ENCODE assay signal across 8 cellular contexts in the genomic region with DNA sequence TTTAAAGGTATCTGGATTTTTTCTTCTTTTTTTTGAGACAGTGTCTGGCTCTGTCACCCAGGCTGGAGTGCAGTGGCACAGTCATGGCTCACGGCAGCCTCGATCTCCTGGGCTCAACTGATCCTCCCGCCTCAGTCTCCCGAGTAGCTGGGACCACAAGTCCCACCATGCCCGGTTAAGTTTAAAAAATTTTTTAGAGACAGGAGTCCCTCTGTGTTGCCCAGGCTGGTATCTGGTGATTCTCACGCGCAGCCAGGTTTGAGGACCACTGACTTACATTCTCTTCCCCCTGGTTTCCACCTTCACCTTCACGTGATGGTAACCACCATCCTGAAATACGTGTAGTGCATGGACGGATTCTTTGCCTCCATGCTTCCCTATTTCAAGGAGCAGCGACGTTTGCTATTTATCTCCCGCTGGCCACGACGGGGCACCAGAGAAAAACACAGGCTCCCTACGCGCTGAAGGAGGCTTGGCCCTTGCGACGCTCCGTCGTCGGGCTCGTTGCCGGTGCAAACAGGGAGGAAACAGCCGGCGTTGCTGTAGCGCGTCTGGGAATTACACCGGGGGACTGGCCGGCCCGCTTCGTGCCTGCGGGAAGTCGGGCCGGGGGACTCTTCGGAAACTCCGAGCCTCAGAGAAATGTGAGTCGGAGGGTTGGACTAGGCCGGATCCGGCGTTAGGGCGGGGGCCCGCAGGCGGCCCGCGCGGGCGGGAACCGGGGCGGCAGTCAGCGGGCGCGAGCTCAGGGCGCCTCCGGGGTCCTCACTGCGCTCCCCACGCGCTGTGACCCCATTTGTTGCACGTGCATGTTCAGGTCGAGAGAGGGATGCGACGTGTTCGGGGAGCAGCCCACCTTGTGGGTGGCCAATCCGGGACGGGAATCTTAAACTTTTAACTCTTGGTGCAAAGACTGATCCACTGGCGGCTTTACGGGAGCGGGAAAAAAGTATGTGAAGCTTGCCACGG. TPM values are rescaled to one million over a fixed set of nuclear protein-coding genes. Genes with fewer than 3 reads are reported as not detected.
DNase-seq lines count a peak whose midpoint lies in the region.

A gene with protein sequence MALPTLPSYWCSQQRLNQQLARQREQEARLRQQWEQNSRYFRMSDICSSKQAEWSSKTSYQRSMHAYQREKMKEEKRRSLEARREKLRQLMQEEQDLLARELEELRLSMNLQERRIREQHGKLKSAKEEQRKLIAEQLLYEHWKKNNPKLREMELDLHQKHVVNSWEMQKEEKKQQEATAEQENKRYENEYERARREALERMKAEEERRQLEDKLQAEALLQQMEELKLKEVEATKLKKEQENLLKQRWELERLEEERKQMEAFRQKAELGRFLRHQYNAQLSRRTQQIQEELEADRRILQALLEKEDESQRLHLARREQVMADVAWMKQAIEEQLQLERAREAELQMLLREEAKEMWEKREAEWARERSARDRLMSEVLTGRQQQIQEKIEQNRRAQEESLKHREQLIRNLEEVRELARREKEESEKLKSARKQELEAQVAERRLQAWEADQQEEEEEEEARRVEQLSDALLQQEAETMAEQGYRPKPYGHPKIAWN (plus strand): TSS at position 492 of the 969 bp plus-strand sequence. CDS start 2,753 bp downstream, outside the sequence.

- H3K36me3 ChIP-seq in GM23248 (ENCODE audit: low read depth) (peaks cover 6% of the 10 kb centered on the region), MG63 (peaks cover 16% of the 10 kb centered on the region), SJCRH30 (peaks cover 5% of the 10 kb centered on the region), neuron (ENCODE audit: insufficient read depth, low read length) (peaks cover 23% of the 10 kb centered on the region), subcutaneous abdominal adipose tissue (ENCODE audit: control insufficient read depth in 5 of 5, insufficient read depth in 5 of 5, low read length in 5 of 5) (peaks cover 4 to 23% (median 22%) of the 10 kb centered on the region in 5 donors)

- peaks cover 37% of the 10 kb centered on the region for H3K79me2 ChIP-seq in GM23248 (ENCODE audit: insufficient read depth)

- no peaks in the 10 kb centered on the region for H3F3A ChIP-seq in GM23248 (ENCODE audit: insufficient read depth)

- peak within 1 kb of the TSS; percentile 94 for H3K4me2 ChIP-seq in GM23248 (ENCODE audit: unreplicated experiment)

- H3K4me3 ChIP-seq in GM23248 (peak within 1 kb of the TSS; percentile 82), MG63 (peak within 1 kb of the TSS; percentile 81), SJCRH30 (peak within 1 kb of the TSS; percentile 74), neuron (ENCODE audit: low read length) (peak within 1 kb of the TSS; percentile 87), subcutaneous abdominal adipose tissue (ENCODE audit: low read depth in 1 of 5, low read length in 5 of 5) (peak within 1 kb of the TSS; percentile 92 to 97 (median 95))

- peaks cover 8% of the 10 kb centered on the region for H3K4me1 ChIP-seq in GM23248 (ENCODE audit: insufficient read depth)
- H3K4me1 ChIP-seq in SJCRH30 = no peaks in the 10 kb centered on the region
- peaks cover 16% of the 10 kb centered on the region for H3K4me1 ChIP-seq in neuron (ENCODE audit: insufficient read depth, low read length)
- peaks cover 4 to 27% (median 20%) of the 10 kb centered on the region in 5 donors for H3K4me1 ChIP-seq in subcutaneous abdominal adipose tissue (ENCODE audit: control insufficient read depth in 5 of 5, insufficient read depth in 5 of 5, low read length in 5 of 5)

- no peaks in the 10 kb centered on the region for H4K20me1 ChIP-seq in GM23248 (ENCODE audit: insufficient read depth)

- H3K27ac ChIP-seq in GM23248 (peak within 1 kb of the TSS; percentile 60), SJCRH30 (peak within 1 kb of the TSS; percentile 84), subcutaneous abdominal adipose tissue (ENCODE audit: low read depth, low read length) (peak within 1 kb of the TSS; percentile 62)

- H3K27me3 ChIP-seq in GM23248 (replicated peaks; ENCODE audit: insufficient read depth) (no peaks in the 10 kb centered on the region), MG63 (no peaks in the 10 kb centered on the region), SJCRH30 (no peaks in the 10 kb centered on the region), neuron (ENCODE audit: insufficient read depth, low read length) (no peaks in the 10 kb centered on the region), subcutaneous abdominal adipose tissue (ENCODE audit: control insufficient read depth in 5 of 5, insufficient read depth in 4 of 5, low read length in 5 of 5) (no peaks in the 10 kb centered on the region)

- 1% methylated on average over 62 to 69 of the region's 69 CpGs for WGBS in GM23248 (ENCODE audit: low coverage in 1 of 2, low lambda C conversion rate in 2 of 2, missing lambda C conversion rate in 2 of 2), 2 experiments

- in situ Hi-C loops in GM23248 (cut with MboI) = no loop called here

- peak within 1 kb of the TSS; percentile 85 for H3K9ac ChIP-seq in GM23248
- H3K9ac ChIP-seq in subcutaneous abdominal adipose tissue (ENCODE audit: low read length in 5 of 5) = peak within 1 kb of the TSS; percentile 81 to 98 (median 94)

- H3K9me2 ChIP-seq in GM23248 (ENCODE audit: insufficient read depth) = no peaks in the 10 kb centered on the region

- peak; percentile 89 for DNase-seq in DMS53 treated with DMSO at 0.1 percent for 48 hours (lab: John Stamatoyannopoulos, UW; ENCODE audit: unreplicated experiment)
- peak; percentile 95 for DNase-seq in GM23248
- DNase-seq in MG63 = peak; percentile 86
- DNase-seq in SJCRH30 = peak; percentile 82 to 86
- peak; percentile 51 for DNase-seq in activated gamma-delta T cell treated with anti-CD3 and anti-CD28 coated beads, Interleukin-2, amount 50 U/mL, for 16 hours (ENCODE audit: low read depth)
- peak; percentile 84 for DNase-seq in foreskin melanocyte

- H3K9me3 ChIP-seq in GM23248 (ENCODE audit: low read depth) (no peaks in the 10 kb centered on the region), MG63 (no peaks in the 10 kb centered on the region), SJCRH30 (replicated peaks) (no peaks in the 10 kb centered on the region), neuron (ENCODE audit: low read length) (no peaks in the 10 kb centered on the region), subcutaneous abdominal adipose tissue (ENCODE audit: control insufficient read depth in 5 of 5, low read length in 5 of 5) (no peaks in the 10 kb centered on the region)

- H2AFZ ChIP-seq in GM23248 (peak within 1 kb of the TSS; percentile 95), neuron (ENCODE audit: low read depth, low read length) (peak within 1 kb of the TSS; percentile 69)

RNA-seq across cellular contexts. Expression of the gene that starts here (rescaled TPM):
- 11.7 and 14.7 TPM in 2 replicates for total RNA-seq in GM23248 (2014; rRNA removed; shearing (Covaris generic))
- 9.7 and 11.5 TPM in 2 replicates for polyA plus RNA-seq in GM23248 (2016; fragmentation: Nextera tagmentation; extraction: Ambion mirVana)
- total RNA-seq in MG63 (2014; rRNA removed; shearing (Covaris generic); ENCODE audit: low replicate concordance) = 3.6 and 4.0 TPM in 2 replicates
- total RNA-seq in SJCRH30 (2014; rRNA removed; shearing (Covaris generic)) = 19.0 and 21.1 TPM in 2 replicates

Comparison
In these comparisons a context has a peak if more than half of its experiments do, and no peak if none do; other contexts are left out.
1. Peak in every context shown above with its lines: DNase-seq, H3K4me3 ChIP-seq and H3K27ac ChIP-seq.